In the genomic region with DNA sequence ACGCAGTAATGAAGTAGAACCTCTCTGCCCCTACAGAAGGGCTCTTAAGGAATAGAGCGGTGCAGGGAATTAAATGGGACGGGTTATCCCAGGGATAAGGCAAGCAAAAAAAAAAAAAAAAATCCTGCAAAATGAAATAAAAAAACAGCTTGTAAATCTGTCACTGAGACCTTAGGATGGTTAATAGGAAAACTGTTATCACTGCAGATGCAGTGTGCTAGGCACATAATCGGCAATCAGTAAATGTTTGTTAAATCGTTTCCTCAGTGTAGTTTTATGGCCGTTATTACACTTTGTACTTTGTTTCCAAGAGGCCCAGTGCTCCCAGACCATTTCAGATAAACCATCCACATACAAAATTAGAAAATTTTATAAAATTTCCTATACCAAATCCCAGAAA, we compare ENCODE assay signal across 8 cellular contexts. TPM values are rescaled to one million over a fixed set of nuclear protein-coding genes. Genes with fewer than 3 reads are reported as not detected.
A peak's percentile ranks its signal among the peaks of the same experiment; 100 is the strongest.
DNase-seq lines count a peak whose midpoint lies in the region; ATAC-seq and TF ChIP-seq lines count a peak whose summit lies in the region.

No MANE protein-coding gene starts in this region.

- peak overlapping the region; percentile 0 for H2BK5ac ChIP-seq in IMR-90 (ENCODE audit: low read depth, low read length, poor library complexity, severe bottlenecking)

- H2AK5ac ChIP-seq in IMR-90 (ENCODE audit: low read depth, low read length), result no peak overlapping the region

- H2BK20ac ChIP-seq in IMR-90 (ENCODE audit: low read depth, low read length), result no peak overlapping the region

- POLR2A ChIA-PET in IMR-90 (lab: Charles Lee; ENCODE audit: unreplicated experiment), result interaction anchor here (0.6 kb wide), 1 partner anchor 19 kb away, joined by 4 read pairs; no protein-coding TSS in a partner anchor

- H3K27ac ChIP-seq in IMR-90 (ENCODE audit: insufficient read depth, low read length) (peak overlapping the region; percentile 40; the same call in 1 of the 2 replicates), caudate nucleus (ENCODE audit: low read depth, low read length) (peak overlapping the region; percentile 97), muscle layer of colon (ENCODE audit: low read depth, low read length) (peak overlapping the region; percentile 48)

- H4K5ac ChIP-seq in IMR-90 (ENCODE audit: low read depth, low read length), result no peak overlapping the region

- TF ChIP-seq CTCF in AG09309 (IDR thresholded peaks at IDR 0.05; ENCODE audit: control insufficient read depth, insufficient read depth, low read depth, low read length, missing control alignments), result no peak
- no peak for TF ChIP-seq CTCF in IMR-90 (conservative IDR thresholded peaks at IDR 0.05; ENCODE audit: low read depth, low read length)

- H2AK9ac ChIP-seq in IMR-90 (replicated peaks; ENCODE audit: low read depth, low read length, poor library complexity), result no peak overlapping the region

- H4K91ac ChIP-seq in IMR-90 (ENCODE audit: insufficient read depth, low read depth, low read length), result no peak overlapping the region

- CTCF ChIA-PET in IMR-90 (lab: Yijun Ruan, JAX), result no interaction called here

- H3K14ac ChIP-seq in IMR-90 (replicated peaks; ENCODE audit: low read depth, low read length), result no peak overlapping the region; the same call in 1 of the 2 replicates

- peak overlapping the region; percentile 50; the same call in 1 of the 2 replicates for H3K23ac ChIP-seq in IMR-90 (ENCODE audit: low read depth, low read length)

- H3K9ac ChIP-seq in IMR-90 (ENCODE audit: low read depth, low read length) (peak overlapping the region; percentile 92), muscle layer of colon (ENCODE audit: low read length) (peak overlapping the region; percentile 67)

- no TSS peak for BruUV-seq in IMR-90 (replicated peaks; lab: Mats Ljungman, UMichigan)

- no peak overlapping the region for H3K18ac ChIP-seq in IMR-90 (ENCODE audit: low read depth, low read length)

- H3K4ac ChIP-seq in IMR-90 (ENCODE audit: low read depth, low read length), result no peak overlapping the region

- peaks cover 0 to 6% of the 10 kb centered on the region in 2 experiments; a peak in 1 of 4 replicates for H3K79me1 ChIP-seq in IMR-90 (ENCODE audit: low read depth in 1 of 2, low read length in 2 of 2)

- H4K8ac ChIP-seq in IMR-90 (ENCODE audit: low read depth in 2 of 2, low read length in 2 of 2), result no peak overlapping the region; a peak in 1 of 4 replicates

- H3K4me1 ChIP-seq in IMR-90 (ENCODE audit: control insufficient read depth, insufficient read depth, low read length) (no peaks in the 10 kb centered on the region), muscle layer of colon (ENCODE audit: insufficient read depth, low read length) (peaks cover 4% of the 10 kb centered on the region)

- WGBS in IMR-90 (ENCODE audit: extremely low coverage in 2 of 2, insufficient read length in 1 of 2), 2 experiments, result no CpG with 5 or more reads among the region's 6 CpGs

- no peaks in the 10 kb centered on the region for H3K9me1 ChIP-seq in IMR-90 (ENCODE audit: insufficient read depth, low read length)

- H3K9me3 ChIP-seq in IMR-90 (ENCODE audit: control insufficient read depth, insufficient read depth, low read length), result no peaks in the 10 kb centered on the region
- no peaks in the 10 kb centered on the region for H3K9me3 ChIP-seq in muscle layer of colon (ENCODE audit: low read length)

- no peak for TF ChIP-seq RAD21 in IMR-90 (IDR thresholded peaks at IDR 0.05; ENCODE audit: low read length)

- H3K56ac ChIP-seq in IMR-90 (ENCODE audit: extremely low read depth, insufficient read depth, low read length), result peak overlapping the region; percentile 24; the same call in 1 of the 2 replicates

- TF ChIP-seq POLR2A in IMR-90 (IDR thresholded peaks at IDR 0.05; ENCODE audit: low read depth, low read length), result no peak

- peak overlapping the region; percentile 64 for H3K4me3 ChIP-seq in AG09309 (ENCODE audit: control insufficient read depth, low read depth, low read length)
- peak overlapping the region; percentile 75 for H3K4me3 ChIP-seq in IMR-90 (ENCODE audit: insufficient read depth, low read depth, low read length)
- H3K4me3 ChIP-seq in muscle layer of colon (ENCODE audit: low read depth in 1 of 2, low read length in 2 of 2), result peak overlapping the region in 1 of 2 donors; percentile 61

- no peak overlapping the region for H2AFZ ChIP-seq in IMR-90 (replicated peaks; ENCODE audit: low read length, poor library complexity)

- intact Hi-C loops in IMR-90 (cut with micrococcal nuclease), result no loop called here

- H3K27me3 ChIP-seq in IMR-90 (ENCODE audit: control insufficient read depth, insufficient read depth, low read length) (no peaks in the 10 kb centered on the region), muscle layer of colon (ENCODE audit: control insufficient read depth in 1 of 2, insufficient read depth in 2 of 2, low read length in 2 of 2) (no peaks in the 10 kb centered on the region)

- DNase-seq in AG09309 (ENCODE audit: low read depth) (no peak), IMR-90 (no peak), caudate nucleus (lab: John Stamatoyannopoulos, UW) (no peak), OCI-M1 (lab: John Stamatoyannopoulos, UW) (no peak), NCI-H446 treated with DMSO at 0.1 percent for 48 hours (lab: John Stamatoyannopoulos, UW) (no peak)
- no peak for DNase-seq in activated CD4-positive, alpha-beta T cell treated with anti-CD3 and anti-CD28 coated beads, Interleukin-2, amount 50 U/mL, for 4 hours

- peaks cover 11% of the 10 kb centered on the region for H4K20me1 ChIP-seq in IMR-90 (ENCODE audit: insufficient read depth, low read length)

- ATAC-seq in IMR-90 (ENCODE audit: low read depth), result no peak
- ATAC-seq in HG03097 (IDR thresholded peaks at IDR 0.05; ENCODE audit: low FRiP score, unreplicated experiment), result no peak

- H3K36me3 ChIP-seq in IMR-90 (ENCODE audit: control insufficient read depth, insufficient read depth, low read length) (peaks cover 11% of the 10 kb centered on the region), muscle layer of colon (ENCODE audit: insufficient read depth, low read length) (peaks cover 11% of the 10 kb centered on the region)

- H3K4me2 ChIP-seq in IMR-90 (ENCODE audit: low read depth, low read length), result peak overlapping the region; percentile 98

- in situ Hi-C loops in IMR-90 (cut with MboI; ENCODE audit: low sequenced_read_pairs), result no loop called here

- no peak overlapping the region for H2BK120ac ChIP-seq in IMR-90 (ENCODE audit: low read depth, low read length)

- dilution Hi-C loops in IMR-90 (cut with HindIII; ENCODE audit: low sequenced_read_pairs, unreplicated experiment), result no loop called here

- H2BK15ac ChIP-seq in IMR-90 (ENCODE audit: low read depth, low read length), result no peak overlapping the region

TF ChIP-seq in IMR-90, 13 proteins besides CTCF, POLR2A, EP300 and RAD21:
- TF ChIP-seq CHD1 (IDR thresholded peaks at IDR 0.05; ENCODE audit: low read depth, low read length) (no peak), RFX5 (IDR thresholded peaks at IDR 0.05; ENCODE audit: low read depth, low read length) (no peak), MXI1 (IDR thresholded peaks at IDR 0.05; ENCODE audit: borderline replicate concordance, low read depth, low read length) (no peak), ELK1 (IDR thresholded peaks at IDR 0.05; ENCODE audit: borderline replicate concordance, low read depth, low read length) (no peak), USF2 (IDR thresholded peaks at IDR 0.05; ENCODE audit: low read depth, low read length) (no peak), SMC3 (IDR thresholded peaks at IDR 0.05; ENCODE audit: low read depth, low read length) (no peak), NFE2L2 (IDR thresholded peaks at IDR 0.05; ENCODE audit: low read depth, low read length) (no peak), BHLHE40 (IDR thresholded peaks at IDR 0.05; ENCODE audit: low read depth, low read length) (no peak), RCOR1 (IDR thresholded peaks at IDR 0.05; ENCODE audit: insufficient replicate concordance, low read length) (no peak)
TF ChIP-seq in IMR-90: peak in this region for 0.

RNA-seq across cellular contexts. Expression of gene HNRNPH2, which starts 1.0 kb away (rescaled TPM):
- total RNA-seq in IMR-90 (2012; rRNA removed), result 54.3 and 95.3 TPM in 2 replicates
- polyA plus RNA-seq in IMR-90 (2012; rRNA removed), result 31.4 and 42.8 TPM in 2 replicates
- 5.2 and 10.1 TPM in 2 replicates for polyA plus RNA-seq in IMR-90 (2012; cell fraction: cytosol; rRNA removed)
- polyA plus RNA-seq in IMR-90 (2012; cell fraction: nucleus; rRNA removed; ENCODE audit: low replicate concordance), result 1.4 and 12.2 TPM in 2 replicates

RNA-seq across cellular contexts. Expression of gene GLA, which starts 1.3 kb away (rescaled TPM):
- 37.2 and 38.7 TPM in 2 replicates for total RNA-seq in IMR-90 (2012; rRNA removed)
- 26.4 and 27.9 TPM in 2 replicates for polyA plus RNA-seq in IMR-90 (2012; rRNA removed)
- polyA plus RNA-seq in IMR-90 (2012; cell fraction: cytosol; rRNA removed), result 11.8 and 15.8 TPM in 2 replicates
- 14.3 and 57.2 TPM in 2 replicates for polyA plus RNA-seq in IMR-90 (2012; cell fraction: nucleus; rRNA removed; ENCODE audit: low replicate concordance)

RNA-seq across cellular contexts. Expression of gene RPL36A, which starts 18.2 kb away (rescaled TPM):
- 677 and 1,679 TPM in 2 replicates for total RNA-seq in IMR-90 (2012; rRNA removed)
- polyA plus RNA-seq in IMR-90 (2012; rRNA removed), result 1,999 and 2,412 TPM in 2 replicates
- polyA plus RNA-seq in IMR-90 (2012; cell fraction: cytosol; rRNA removed), result 794 and 2,086 TPM in 2 replicates
- polyA plus RNA-seq in IMR-90 (2012; cell fraction: nucleus; rRNA removed; ENCODE audit: low replicate concordance), result 62.2 and 963 TPM in 2 replicates

RNA-seq across cellular contexts. Expression of gene BTK, which starts 23.1 kb away (rescaled TPM):
- total RNA-seq in IMR-90 (2012; rRNA removed), result not detected in 2 replicates
- polyA plus RNA-seq in IMR-90 (2012; rRNA removed), result not detected in 2 replicates
- polyA plus RNA-seq in IMR-90 (2012; cell fraction: cytosol; rRNA removed), result 0.22 TPM in 1 of 2 replicates, not detected in the other
- polyA plus RNA-seq in IMR-90 (2012; cell fraction: nucleus; rRNA removed; ENCODE audit: low replicate concordance), result 0.03 TPM in 1 of 2 replicates, not detected in the other

Comparison
In these comparisons a context has a peak if more than half of its experiments do, and no peak if none do; other contexts are left out.
1. H3K27ac ChIP-seq: peak in every context shown above with its lines; median percentile 97 in caudate nucleus; 48 in muscle layer of colon; 40 in IMR-90.